19 cellular contexts compared by ENCODE assay signal in the genomic region with DNA sequence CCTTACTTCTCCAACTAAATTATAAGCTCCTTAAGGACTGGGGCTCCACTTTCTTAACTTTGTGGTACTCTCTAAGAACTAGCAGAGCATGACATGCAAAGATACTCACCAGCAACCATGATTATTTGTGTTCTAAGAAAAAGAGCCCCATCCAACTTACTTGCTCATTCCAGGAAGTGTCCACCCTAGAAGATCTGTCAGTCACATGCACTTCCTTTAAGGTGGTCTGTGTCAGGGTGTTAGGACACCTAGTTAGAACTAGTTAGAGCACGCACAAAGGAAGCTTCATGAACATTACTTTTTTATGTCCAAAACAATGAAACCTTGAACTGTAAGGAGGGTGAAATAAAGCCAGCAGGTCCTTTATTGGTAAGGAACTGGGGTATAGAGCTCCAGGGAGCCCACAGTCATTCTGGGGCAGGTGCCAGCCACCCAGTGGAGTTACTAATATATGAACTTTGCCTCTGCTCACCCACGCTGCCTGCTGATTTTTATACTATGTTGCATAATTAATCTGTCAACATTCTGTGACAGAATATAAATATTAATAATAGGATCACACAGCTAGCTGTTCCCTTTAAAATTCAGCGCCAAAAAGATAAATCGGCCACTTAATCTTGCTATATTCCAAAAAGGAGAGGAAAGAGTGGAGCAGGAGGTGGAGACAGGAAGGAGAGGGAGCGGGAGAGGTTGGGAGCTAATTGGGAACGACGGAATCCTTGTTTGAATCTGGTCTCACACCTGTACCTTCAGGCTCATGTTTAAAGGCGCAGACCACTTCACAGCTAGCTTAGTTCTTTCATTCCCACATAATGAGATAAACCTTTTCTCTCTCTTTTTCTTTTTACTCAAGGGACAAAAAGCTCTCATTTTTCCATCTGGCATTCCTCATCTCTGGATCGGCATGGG.
"Had no signal": no experiment of that assay in that cellular context is flagged by ENCODE, and none has a peak within 500 bp of the region (broad histone marks: within the 10 kb centered on the region; RNA-seq: fewer than 3 reads in every experiment).

No MANE protein-coding gene starts in this region.

- H3K4me3 Mint-ChIP-seq: activated CD4-positive, alpha-beta memory T cell treated with anti-CD3 and anti-CD28 coated beads, Interleukin-2, amount 10 ng/mL, durations not matched to agents 7 days and 5 days; activated naive CD4-positive, alpha-beta T cell treated with anti-CD3 and anti-CD28 coated beads, Interleukin-2, amount 50 U/mL, for 24 hours; effector memory CD8-positive, alpha-beta T cell; natural killer cell; WTC11 had no signal

- H3K27me3 Mint-ChIP-seq: activated naive CD4-positive, alpha-beta T cell treated with anti-CD3 and anti-CD28 coated beads, Interleukin-2, amount 50 U/mL, for 24 hours; effector memory CD8-positive, alpha-beta T cell had no signal

- H3K36me3 ChIP-seq: cardiac muscle cell, lower lobe of right lung, thyroid gland had no signal

- H3K9me3 Mint-ChIP-seq: activated CD4-positive, alpha-beta memory T cell treated with anti-CD3 and anti-CD28 coated beads, Interleukin-2, amount 10 ng/mL, durations not matched to agents 7 days and 5 days; activated naive CD4-positive, alpha-beta T cell treated with anti-CD3 and anti-CD28 coated beads, Interleukin-2, amount 50 U/mL, for 24 hours; effector memory CD8-positive, alpha-beta T cell had no signal

- H3K27me3 ChIP-seq: cardiac muscle cell, hepatocyte, thyroid gland had no signal

- H3K27ac ChIP-seq: cardiac muscle cell, hepatocyte, lower lobe of right lung, thyroid gland had no signal

- H3K9me3 ChIP-seq: lower lobe of right lung, thyroid gland had no signal

- H3K79me2 ChIP-seq: hepatocyte had no signal

- DNase-seq: activated CD4-positive, alpha-beta memory T cell treated with anti-CD3 and anti-CD28 coated beads, Interleukin-2, amount 10 ng/mL, durations not matched to agents 7 days and 5 days; activated CD4-positive, alpha-beta T cell treated with anti-CD3 and anti-CD28 coated beads for 4 hours; activated CD8-positive, alpha-beta memory T cell treated with anti-CD3 and anti-CD28 coated beads, Interleukin-2, amount 50 U/mL, for 48 hours; activated effector memory CD4-positive, alpha-beta T cell treated with anti-CD3 and anti-CD28 coated beads, Interleukin-2, amount 50 U/mL, for 16 hours; activated T-cell treated with anti-CD3 and anti-CD28 coated beads, Interleukin-2, amount 50 U/mL, for 48 hours; amygdala; effector memory CD8-positive, alpha-beta T cell; left cardiac atrium; lower lobe of right lung; natural killer cell; nucleus accumbens; retina; stimulated activated naive CD4-positive, alpha-beta T cell; SW 1271; thyroid gland had no signal

- H2AFZ ChIP-seq: hepatocyte had no signal

- H3K4me1 ChIP-seq: lower lobe of right lung, thyroid gland had no signal

- H3K27ac Mint-ChIP-seq: activated CD4-positive, alpha-beta memory T cell treated with anti-CD3 and anti-CD28 coated beads, Interleukin-2, amount 10 ng/mL, durations not matched to agents 7 days and 5 days; activated naive CD4-positive, alpha-beta T cell treated with anti-CD3 and anti-CD28 coated beads, Interleukin-2, amount 50 U/mL, for 24 hours; effector memory CD8-positive, alpha-beta T cell; natural killer cell; WTC11 had no signal

- H3K4me3 ChIP-seq: cardiac muscle cell, hepatocyte, lower lobe of right lung, thyroid gland had no signal

- H3K4me1 Mint-ChIP-seq: activated CD4-positive, alpha-beta memory T cell treated with anti-CD3 and anti-CD28 coated beads, Interleukin-2, amount 10 ng/mL, durations not matched to agents 7 days and 5 days; activated naive CD4-positive, alpha-beta T cell treated with anti-CD3 and anti-CD28 coated beads, Interleukin-2, amount 50 U/mL, for 24 hours; natural killer cell had no signal

- H3K4me2 ChIP-seq: hepatocyte had no signal

- ATAC-seq: effector memory CD8-positive, alpha-beta T cell; left cardiac atrium; lower lobe of right lung; natural killer cell; WTC11 had no signal

- H3K36me3 Mint-ChIP-seq: activated naive CD4-positive, alpha-beta T cell treated with anti-CD3 and anti-CD28 coated beads, Interleukin-2, amount 50 U/mL, for 24 hours; natural killer cell; WTC11 had no signal
